26 cellular contexts compared by ENCODE assay signal in the genomic region with DNA sequence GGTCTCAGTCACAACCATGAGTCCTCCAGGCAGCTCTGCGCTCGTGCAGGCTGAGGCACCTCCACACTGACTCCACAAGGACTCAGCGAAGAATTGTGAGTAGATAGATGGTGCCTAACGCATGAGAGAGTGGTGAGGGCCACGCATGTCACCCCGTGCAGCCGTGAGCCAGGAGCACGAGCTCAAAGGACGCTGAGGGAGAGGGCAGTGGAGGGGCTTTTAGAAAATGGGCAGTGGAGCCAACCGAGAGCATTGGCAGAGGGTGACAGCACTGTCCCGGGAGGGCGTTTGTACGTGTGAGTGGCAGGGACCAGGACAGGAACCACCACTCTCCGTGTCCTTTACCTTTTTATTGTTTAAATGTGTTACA.
DNase-seq lines count a peak whose midpoint lies in the region; ATAC-seq, FAIRE-seq and TF ChIP-seq lines count a peak whose summit lies in the region.
"Had no signal": no experiment of that assay in that cellular context is flagged by ENCODE, and none has a peak within 500 bp of the region (broad histone marks: within the 10 kb centered on the region; RNA-seq: fewer than 3 reads in every experiment).

No MANE protein-coding gene starts in this region.

- no peaks in the 10 kb centered on the region for H3K36me3 ChIP-seq in Karpas-422 (ENCODE audit: insufficient read depth, low read length)
- H3K36me3 ChIP-seq in H1 (ENCODE audit: control insufficient read depth in 2 of 4, insufficient read depth in 4 of 4, low read length in 3 of 4) = no peaks in the 10 kb centered on the region
- no peaks in the 10 kb centered on the region for H3K36me3 ChIP-seq in tibial artery
- H3K36me3 ChIP-seq: BE2C; BLaER1 treated with 17β-estradiol and CSF1 and Interleukin-3, amounts not matched to agents 10 nM and 100 nM had no signal

- no peaks in the 10 kb centered on the region for H3K79me1 ChIP-seq in H1 (ENCODE audit: low read depth, low read length)

- H3K4me3 ChIP-seq in Karpas-422 (ENCODE audit: low read length) = no peak overlapping the region
- H3K4me3 ChIP-seq in H1 (ENCODE audit: extremely low read depth in 1 of 4, insufficient read depth in 2 of 4, low read depth in 3 of 4, low read length in 4 of 4) = no peak overlapping the region
- no peak overlapping the region for H3K4me3 ChIP-seq in tibial artery
- H3K4me3 ChIP-seq: A549; BLaER1 treated with 17β-estradiol and CSF1 and Interleukin-3, amounts not matched to agents 10 nM and 100 nM; GM12878; GM23248 had no signal

- H3K4me2 ChIP-seq in Karpas-422 (ENCODE audit: low read depth, low read length, poor library complexity, severe bottlenecking) (no peak overlapping the region), H1 (ENCODE audit: insufficient read depth in 1 of 2, low read depth in 2 of 2, low read length in 2 of 2) (no peak overlapping the region)
- H3K4me2 ChIP-seq: A549; BLaER1 treated with 17β-estradiol and CSF1 and Interleukin-3, amounts not matched to agents 10 nM and 100 nM had no signal

- WGBS in H1 (ENCODE audit: extremely low coverage in 1 of 2, insufficient coverage in 1 of 2, insufficient read length in 1 of 2, insufficient replicate concordance in 2 of 2, low coverage in 1 of 2, low lambda C conversion rate in 2 of 2, missing lambda C conversion rate in 1 of 2), 2 experiments = 88% methylated on average over 14 of the region's 14 CpGs; no CpG with 5 or more reads in 1 of the 2 experiments

- TF ChIP-seq RAD21 in H1 (IDR thresholded peaks at IDR 0.05 in 1 of 2, conservative IDR thresholded peaks at IDR 0.05 in 1 of 2; ENCODE audit: low read depth in 2 of 2, low read length in 2 of 2) = no peak

- no peak overlapping the region for H3K27ac Mint-ChIP-seq in activated CD4-positive, alpha-beta T cell treated with anti-CD3 and anti-CD28 coated beads for 36 hours
- no peak overlapping the region for H3K27ac Mint-ChIP-seq in mesothelial cell of epicardium
- H3K27ac Mint-ChIP-seq: CD4-positive, alpha-beta T cell had no signal

- H4K8ac ChIP-seq in H1 (ENCODE audit: extremely low read depth, insufficient read depth, low read length) = 0 out of 2 replicates have a peak overlapping the region, but pooled peaks have one; percentile 14

- no peaks in the 10 kb centered on the region for H3K36me3 Mint-ChIP-seq in activated CD4-positive, alpha-beta T cell treated with anti-CD3 and anti-CD28 coated beads for 36 hours (ENCODE audit: low read depth)
- H3K36me3 Mint-ChIP-seq in mesothelial cell of epicardium = no peaks in the 10 kb centered on the region
- H3K36me3 Mint-ChIP-seq: CD14-positive monocyte; CD8-positive, alpha-beta memory T cell had no signal

- no peak overlapping the region for H2BK15ac ChIP-seq in H1 (ENCODE audit: low read length)

- H3K4me3 Mint-ChIP-seq in activated CD4-positive, alpha-beta T cell treated with anti-CD3 and anti-CD28 coated beads for 36 hours = no peak overlapping the region
- H3K4me3 Mint-ChIP-seq in mesothelial cell of epicardium = no peak overlapping the region
- H3K4me3 Mint-ChIP-seq: CD14-positive monocyte; CD4-positive, alpha-beta T cell; CD8-positive, alpha-beta memory T cell; H9 had no signal

- no peak overlapping the region for H3K9ac ChIP-seq in Karpas-422 (ENCODE audit: low read length)
- no peak overlapping the region for H3K9ac ChIP-seq in H1 (replicated peaks in 1 of 4; ENCODE audit: extremely low read depth in 1 of 4, low read depth in 3 of 4, low read length in 3 of 4)
- H3K9ac ChIP-seq: BLaER1 treated with 17β-estradiol and CSF1 and Interleukin-3, amounts not matched to agents 10 nM and 100 nM; GM23248 had no signal

- FAIRE-seq in H1 (lab: Jason Lieb, UNC) = no peak
- FAIRE-seq: A549, D721Med, GM12878, GM19239 had no signal

- peaks cover under 1% of the 10 kb centered on the region; the same call in 1 of the 2 replicates for H3K23me2 ChIP-seq in H1 (ENCODE audit: low read depth, low read length)

- no peaks in the 10 kb centered on the region for H3K4me1 Mint-ChIP-seq in activated CD4-positive, alpha-beta T cell treated with anti-CD3 and anti-CD28 coated beads for 36 hours
- H3K4me1 Mint-ChIP-seq in mesothelial cell of epicardium = no peaks in the 10 kb centered on the region
- H3K4me1 Mint-ChIP-seq: CD14-positive monocyte had no signal

- H2BK20ac ChIP-seq in H1 (ENCODE audit: low read length) = no peak overlapping the region

- TF ChIP-seq EP300 in H1 (IDR thresholded peaks at IDR 0.05; ENCODE audit: borderline replicate concordance in 1 of 2, low read depth in 2 of 2, low read length in 2 of 2) = no peak

- no peak overlapping the region for H3K4ac ChIP-seq in H1 (replicated peaks; ENCODE audit: insufficient read length, low read depth, low read length)

- DNase-seq in Karpas-422 = peak; percentile 15
- DNase-seq in H1 (ENCODE audit: low read depth in 1 of 2, low spot score in 2 of 2) = no peak
- peak; percentile 4 for DNase-seq in mucosa of gallbladder (ENCODE audit: low spot score)
- peak; percentile 42 for DNase-seq in posterior vena cava (ENCODE audit: low spot score)
- no peak for DNase-seq in tibial artery
- no peak for DNase-seq in activated CD4-positive, alpha-beta T cell treated with anti-CD3 and anti-CD28 coated beads for 36 hours
- no peak for DNase-seq in mesothelial cell of epicardium (ENCODE audit: low spot score in 2 of 2, unreplicated experiment in 2 of 2)
- no peak for DNase-seq in occipital lobe (lab: John Stamatoyannopoulos, UW)
- DNase-seq: 8988T; ACHN; AML-193; BE2C; CD4-positive, alpha-beta T cell; CD8-positive, alpha-beta memory T cell; DMS 273 treated with DMSO at 0.1 percent for 48 hours; EL; GDM1; GM23248; H9 had no signal

- H3K27me3 ChIP-seq in Karpas-422 (ENCODE audit: low read length) (no peaks in the 10 kb centered on the region), H1 (replicated peaks in 1 of 4; ENCODE audit: control insufficient read depth in 3 of 4, extremely low read depth in 1 of 4, insufficient read depth in 3 of 4, low read length in 3 of 4) (no peaks in the 10 kb centered on the region), tibial artery (no peaks in the 10 kb centered on the region)
- H3K27me3 ChIP-seq: BE2C; BLaER1 treated with 17β-estradiol and CSF1 and Interleukin-3, amounts not matched to agents 10 nM and 100 nM had no signal

- H2BK120ac ChIP-seq in H1 (replicated peaks; ENCODE audit: low read depth, low read length) = no peak overlapping the region

- CTCF ChIA-PET in H1 (lab: Charles Lee; ENCODE audit: partially characterized antibody) = interaction anchor here (1.1 to 2.6 kb wide), 2 partner anchors 10 to 18 kb away, joined by 3 to 7 read pairs; no protein-coding TSS in a partner anchor
- CTCF ChIA-PET in activated CD4-positive, alpha-beta T cell treated with anti-CD3 and anti-CD28 coated beads for 36 hours (lab: Charles Lee) = no interaction called here

- H2AK5ac ChIP-seq in H1 (ENCODE audit: low read depth, low read length) = no peak overlapping the region

- H3K4me1 ChIP-seq in Karpas-422 (ENCODE audit: low read length) = no peaks in the 10 kb centered on the region
- peaks cover 0 to 2% (median 0%) of the 10 kb centered on the region in 4 experiments; a peak in 2 of 7 replicates for H3K4me1 ChIP-seq in H1 (replicated peaks in 1 of 4; ENCODE audit: control insufficient read depth in 3 of 4, insufficient read depth in 4 of 4, low read length in 3 of 4)
- no peaks in the 10 kb centered on the region for H3K4me1 ChIP-seq in tibial artery
- H3K4me1 ChIP-seq: A549, BE2C had no signal

- H2BK12ac ChIP-seq in H1 (ENCODE audit: low read depth, low read length) = no peak overlapping the region

- H2BK5ac ChIP-seq in H1 (ENCODE audit: low read depth, low read length) = no peak overlapping the region

- H3K9me2 ChIP-seq in Karpas-422 (replicated peaks; ENCODE audit: insufficient read depth, low read length) = no peaks in the 10 kb centered on the region

- H3K18ac ChIP-seq in H1 (ENCODE audit: extremely low read depth, low read length) = no peak overlapping the region

- H3K27ac ChIP-seq in Karpas-422 (ENCODE audit: low read length) = no peak overlapping the region
- H3K27ac ChIP-seq in H1 (ENCODE audit: low read depth, low read length) = no peak overlapping the region
- H3K27ac ChIP-seq in tibial artery = no peak overlapping the region
- H3K27ac ChIP-seq: A549; BLaER1 treated with 17β-estradiol and CSF1 and Interleukin-3, amounts not matched to agents 10 nM and 100 nM; GM23248 had no signal

- no peak for TF ChIP-seq POLR2A in H1 (IDR thresholded peaks at IDR 0.05; ENCODE audit: control extremely low read depth in 1 of 2, low read depth in 2 of 2, low read length in 2 of 2)

- H3K27me3 Mint-ChIP-seq in activated CD4-positive, alpha-beta T cell treated with anti-CD3 and anti-CD28 coated beads for 36 hours = no peaks in the 10 kb centered on the region
- peaks cover 8% of the 10 kb centered on the region for H3K27me3 Mint-ChIP-seq in mesothelial cell of epicardium (ENCODE audit: low read depth)
- H3K27me3 Mint-ChIP-seq: CD4-positive, alpha-beta T cell had no signal

- H3K14ac ChIP-seq in H1 (ENCODE audit: insufficient read length) = no peak overlapping the region

- intact Hi-C loops in posterior vena cava (cut with DNase I) = no loop called here
- intact Hi-C loops in tibial artery (cut with DNase I; ENCODE audit: low total_unique reads) = no loop called here
- intact Hi-C loops in activated CD4-positive, alpha-beta T cell treated with anti-CD3 and anti-CD28 coated beads for 36 hours (cut with DNase I, micrococcal nuclease) = no loop called here

- H4K20me1 ChIP-seq in Karpas-422 (ENCODE audit: insufficient read depth, low read depth, low read length) (no peaks in the 10 kb centered on the region), H1 (replicated peaks in 1 of 2; ENCODE audit: control insufficient read depth in 1 of 2, insufficient read depth in 2 of 2, low read length in 2 of 2) (no peaks in the 10 kb centered on the region)

- ATAC-seq in activated CD4-positive, alpha-beta T cell treated with anti-CD3 and anti-CD28 coated beads for 36 hours = no peak
- ATAC-seq: A549, GM12878, HCT116 had no signal

- H3K79me2 ChIP-seq in Karpas-422 (ENCODE audit: low read length) = no peaks in the 10 kb centered on the region
- no peaks in the 10 kb centered on the region for H3K79me2 ChIP-seq in H1 (ENCODE audit: control insufficient read depth in 1 of 2, insufficient read depth in 2 of 2, low read length in 2 of 2)

- no peak overlapping the region for H4K5ac ChIP-seq in H1 (ENCODE audit: insufficient read length, low read depth, low read length)

- H3K9me3 ChIP-seq in Karpas-422 (ENCODE audit: low read length) (no peaks in the 10 kb centered on the region), H1 (ENCODE audit: insufficient read depth in 2 of 2, low read depth in 1 of 2, low read length in 1 of 2) (no peaks in the 10 kb centered on the region), tibial artery (no peaks in the 10 kb centered on the region)
- H3K9me3 ChIP-seq: A549; BE2C; BLaER1 treated with 17β-estradiol and CSF1 and Interleukin-3, amounts not matched to agents 10 nM and 100 nM had no signal

- no peak overlapping the region for H3K23ac ChIP-seq in H1 (ENCODE audit: insufficient read length)

- H3K56ac ChIP-seq in H1 (replicated peaks; ENCODE audit: insufficient read length, low read depth, low read length) = no peak overlapping the region

- no peaks in the 10 kb centered on the region for H3K9me3 Mint-ChIP-seq in activated CD4-positive, alpha-beta T cell treated with anti-CD3 and anti-CD28 coated beads for 36 hours (ENCODE audit: low read depth)
- H3K9me3 Mint-ChIP-seq in mesothelial cell of epicardium = no peaks in the 10 kb centered on the region
- H3K9me3 Mint-ChIP-seq: CD4-positive, alpha-beta T cell; CD8-positive, alpha-beta memory T cell had no signal

- no peak overlapping the region for H4K91ac ChIP-seq in H1 (replicated peaks; ENCODE audit: insufficient read length, low read length)

- H2AFZ ChIP-seq in Karpas-422 (ENCODE audit: low read length) (no peak overlapping the region), H1 (ENCODE audit: low read length) (no peak overlapping the region)
- H2AFZ ChIP-seq: GM23248 had no signal

- POLR2A ChIA-PET in H1 (lab: Charles Lee; ENCODE audit: partially characterized antibody) = no interaction called here
- POLR2A ChIA-PET in activated CD4-positive, alpha-beta T cell treated with anti-CD3 and anti-CD28 coated beads for 36 hours (lab: Charles Lee) = no interaction called here

- TF ChIP-seq CTCF in H1 (IDR thresholded peaks at IDR 0.05; ENCODE audit: control extremely low read depth in 1 of 3, insufficient read depth in 1 of 3, low read depth in 1 of 3, low read length in 3 of 3) = no peak
- TF ChIP-seq CTCF in tibial artery (IDR thresholded peaks at IDR 0.05) = no peak
- TF ChIP-seq CTCF in mesothelial cell of epicardium (IDR thresholded peaks at IDR 0.05; ENCODE audit: unreplicated experiment) = no peak

Comparison
In these comparisons a context has a peak if more than half of its experiments do, and no peak if none do; other contexts are left out.
1. DNase-seq: peak in Karpas-422 (single experiment), mucosa of gallbladder (single experiment) and posterior vena cava (single experiment); none in H1 (0 of 2), tibial artery (0 of 2), activated CD4-positive, alpha-beta T cell treated with anti-CD3 and anti-CD28 coated beads for 36 hours (single experiment), mesothelial cell of epicardium (0 of 2) and occipital lobe (single experiment).